In the genomic region with DNA sequence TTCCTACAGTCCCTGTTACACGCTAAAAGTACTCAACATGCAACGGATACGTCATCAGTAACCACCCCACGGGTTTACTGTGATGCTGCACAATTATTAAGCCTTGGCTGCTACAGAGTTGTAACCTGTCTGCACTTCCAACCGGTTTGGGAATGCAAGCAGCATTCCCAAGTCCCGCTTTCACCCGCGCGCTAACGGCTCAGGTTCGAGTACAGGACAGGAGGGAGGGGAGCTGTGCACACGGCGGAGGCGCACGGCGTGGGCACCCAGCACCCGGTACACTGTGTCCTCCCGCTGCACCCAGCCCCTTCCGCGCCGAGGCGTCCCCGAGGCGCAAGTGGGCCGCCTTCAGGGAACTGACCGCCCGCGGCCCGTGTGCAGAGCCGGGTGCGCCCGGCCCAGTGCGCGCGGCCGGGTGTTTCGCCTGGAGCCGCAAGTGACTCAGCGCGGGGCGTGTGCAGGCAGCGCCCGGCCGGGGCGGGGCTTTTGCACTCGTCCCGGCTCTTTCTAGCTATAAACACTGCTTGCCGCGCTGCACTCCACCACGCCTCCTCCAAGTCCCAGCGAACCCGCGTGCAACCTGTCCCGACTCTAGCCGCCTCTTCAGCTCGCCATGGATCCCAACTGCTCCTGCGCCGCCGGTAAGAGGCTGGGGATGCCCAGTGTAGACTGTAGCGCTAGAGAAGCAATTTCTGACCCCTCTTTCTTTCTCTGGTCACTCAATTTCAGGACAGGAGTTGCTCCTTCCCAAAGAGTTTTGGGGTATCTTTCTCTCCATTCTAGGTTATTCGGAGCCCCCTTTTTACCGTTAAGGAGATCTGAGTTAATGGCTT, we compare ENCODE assay signal across 1 cellular context.
TF ChIP-seq lines count a peak whose summit lies in the region.

A gene (plus strand): TSS at position 542 of the 833 bp plus-strand sequence. CDS start 72 bp downstream, at position 614.

TF ChIP-seq in HepG2, 621 proteins besides CTCF, POLR2A, EP300 and RAD21 (continued from another document and continues in another):
- TF ChIP-seq, protein P1, sequence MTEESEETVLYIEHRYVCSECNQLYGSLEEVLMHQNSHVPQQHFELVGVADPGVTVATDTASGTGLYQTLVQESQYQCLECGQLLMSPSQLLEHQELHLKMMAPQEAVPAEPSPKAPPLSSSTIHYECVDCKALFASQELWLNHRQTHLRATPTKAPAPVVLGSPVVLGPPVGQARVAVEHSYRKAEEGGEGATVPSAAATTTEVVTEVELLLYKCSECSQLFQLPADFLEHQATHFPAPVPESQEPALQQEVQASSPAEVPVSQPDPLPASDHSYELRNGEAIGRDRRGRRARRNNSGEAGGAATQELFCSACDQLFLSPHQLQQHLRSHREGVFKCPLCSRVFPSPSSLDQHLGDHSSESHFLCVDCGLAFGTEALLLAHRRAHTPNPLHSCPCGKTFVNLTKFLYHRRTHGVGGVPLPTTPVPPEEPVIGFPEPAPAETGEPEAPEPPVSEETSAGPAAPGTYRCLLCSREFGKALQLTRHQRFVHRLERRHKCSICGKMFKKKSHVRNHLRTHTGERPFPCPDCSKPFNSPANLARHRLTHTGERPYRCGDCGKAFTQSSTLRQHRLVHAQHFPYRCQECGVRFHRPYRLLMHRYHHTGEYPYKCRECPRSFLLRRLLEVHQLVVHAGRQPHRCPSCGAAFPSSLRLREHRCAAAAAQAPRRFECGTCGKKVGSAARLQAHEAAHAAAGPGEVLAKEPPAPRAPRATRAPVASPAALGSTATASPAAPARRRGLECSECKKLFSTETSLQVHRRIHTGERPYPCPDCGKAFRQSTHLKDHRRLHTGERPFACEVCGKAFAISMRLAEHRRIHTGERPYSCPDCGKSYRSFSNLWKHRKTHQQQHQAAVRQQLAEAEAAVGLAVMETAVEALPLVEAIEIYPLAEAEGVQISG (CRISPR knock-in tag; IDR thresholded peaks at IDR 0.05) = peak; percentile 84
- TF ChIP-seq ZNF33A (CRISPR knock-in tag; IDR thresholded peaks at IDR 0.05; ENCODE audit: borderline replicate concordance) = no peak
- peak in 1 of 2 experiments; percentile 91; a peak in 2 of 4 replicates for TF ChIP-seq KLF16 (CRISPR knock-in tag; IDR thresholded peaks at IDR 0.05)
- TF ChIP-seq, protein P2, sequence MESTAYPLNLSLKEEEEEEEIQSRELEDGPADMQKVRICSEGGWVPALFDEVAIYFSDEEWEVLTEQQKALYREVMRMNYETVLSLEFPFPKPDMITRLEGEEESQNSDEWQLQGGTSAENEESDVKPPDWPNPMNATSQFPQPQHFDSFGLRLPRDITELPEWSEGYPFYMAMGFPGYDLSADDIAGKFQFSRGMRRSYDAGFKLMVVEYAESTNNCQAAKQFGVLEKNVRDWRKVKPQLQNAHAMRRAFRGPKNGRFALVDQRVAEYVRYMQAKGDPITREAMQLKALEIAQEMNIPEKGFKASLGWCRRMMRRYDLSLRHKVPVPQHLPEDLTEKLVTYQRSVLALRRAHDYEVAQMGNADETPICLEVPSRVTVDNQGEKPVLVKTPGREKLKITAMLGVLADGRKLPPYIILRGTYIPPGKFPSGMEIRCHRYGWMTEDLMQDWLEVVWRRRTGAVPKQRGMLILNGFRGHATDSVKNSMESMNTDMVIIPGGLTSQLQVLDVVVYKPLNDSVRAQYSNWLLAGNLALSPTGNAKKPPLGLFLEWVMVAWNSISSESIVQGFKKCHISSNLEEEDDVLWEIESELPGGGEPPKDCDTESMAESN (CRISPR knock-in tag; conservative IDR thresholded peaks at IDR 0.05) = no peak
- TF ChIP-seq ZSCAN20 (CRISPR knock-in tag; IDR thresholded peaks at IDR 0.05; ENCODE audit: borderline replicate concordance) = peak; percentile 91; the same call in 1 of the 2 replicates
- TF ChIP-seq, protein P3, sequence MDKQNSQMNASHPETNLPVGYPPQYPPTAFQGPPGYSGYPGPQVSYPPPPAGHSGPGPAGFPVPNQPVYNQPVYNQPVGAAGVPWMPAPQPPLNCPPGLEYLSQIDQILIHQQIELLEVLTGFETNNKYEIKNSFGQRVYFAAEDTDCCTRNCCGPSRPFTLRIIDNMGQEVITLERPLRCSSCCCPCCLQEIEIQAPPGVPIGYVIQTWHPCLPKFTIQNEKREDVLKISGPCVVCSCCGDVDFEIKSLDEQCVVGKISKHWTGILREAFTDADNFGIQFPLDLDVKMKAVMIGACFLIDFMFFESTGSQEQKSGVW (CRISPR knock-in tag; IDR thresholded peaks at IDR 0.05; ENCODE audit: borderline replicate concordance) = peak; percentile 4; the same call in 1 of the 2 replicates
- no peak for TF ChIP-seq ZNF432 (CRISPR knock-in tag; IDR thresholded peaks at IDR 0.05; ENCODE audit: borderline replicate concordance)
- no peak for TF ChIP-seq ZNF652 (CRISPR knock-in tag; IDR thresholded peaks at IDR 0.05; ENCODE audit: borderline replicate concordance, low read depth)
- 0 out of 2 replicates have a peak, but pooled peaks have one; percentile 59 for TF ChIP-seq ZNF572 (CRISPR knock-in tag; IDR thresholded peaks at IDR 0.05)
- TF ChIP-seq, protein P4, sequence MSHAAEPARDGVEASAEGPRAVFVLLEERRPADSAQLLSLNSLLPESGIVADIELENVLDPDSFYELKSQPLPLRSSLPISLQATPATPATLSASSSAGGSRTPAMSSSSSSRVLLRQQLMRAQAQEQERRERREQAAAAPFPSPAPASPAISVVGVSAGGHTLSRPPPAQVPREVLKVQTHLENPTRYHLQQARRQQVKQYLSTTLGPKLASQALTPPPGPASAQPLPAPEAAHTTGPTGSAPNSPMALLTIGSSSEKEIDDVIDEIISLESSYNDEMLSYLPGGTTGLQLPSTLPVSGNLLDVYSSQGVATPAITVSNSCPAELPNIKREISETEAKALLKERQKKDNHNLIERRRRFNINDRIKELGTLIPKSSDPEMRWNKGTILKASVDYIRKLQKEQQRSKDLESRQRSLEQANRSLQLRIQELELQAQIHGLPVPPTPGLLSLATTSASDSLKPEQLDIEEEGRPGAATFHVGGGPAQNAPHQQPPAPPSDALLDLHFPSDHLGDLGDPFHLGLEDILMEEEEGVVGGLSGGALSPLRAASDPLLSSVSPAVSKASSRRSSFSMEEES (CRISPR knock-in tag; IDR thresholded peaks at IDR 0.05) = no peak
- TF ChIP-seq SAP130 (CRISPR knock-in tag; IDR thresholded peaks at IDR 0.05; ENCODE audit: low read depth) = peak; percentile 91
- no peak for TF ChIP-seq ZNF367 (CRISPR knock-in tag; IDR thresholded peaks at IDR 0.05; ENCODE audit: borderline replicate concordance)
- TF ChIP-seq HES4 (CRISPR knock-in tag; IDR thresholded peaks at IDR 0.05; ENCODE audit: borderline replicate concordance) = peak; percentile 81; the same call in 1 of the 2 replicates
- TF ChIP-seq FOXK1 (CRISPR knock-in tag; IDR thresholded peaks at IDR 0.05; ENCODE audit: borderline replicate concordance, low read depth) = peak; percentile 39; the same call in 1 of the 2 replicates
- no peak for TF ChIP-seq ZNF354B (CRISPR knock-in tag; IDR thresholded peaks at IDR 0.05)
- TF ChIP-seq CCAR2 (optimal IDR thresholded peaks at IDR 0.05; ENCODE audit: low read depth, low read length) = no peak
- TF ChIP-seq, protein P5, sequence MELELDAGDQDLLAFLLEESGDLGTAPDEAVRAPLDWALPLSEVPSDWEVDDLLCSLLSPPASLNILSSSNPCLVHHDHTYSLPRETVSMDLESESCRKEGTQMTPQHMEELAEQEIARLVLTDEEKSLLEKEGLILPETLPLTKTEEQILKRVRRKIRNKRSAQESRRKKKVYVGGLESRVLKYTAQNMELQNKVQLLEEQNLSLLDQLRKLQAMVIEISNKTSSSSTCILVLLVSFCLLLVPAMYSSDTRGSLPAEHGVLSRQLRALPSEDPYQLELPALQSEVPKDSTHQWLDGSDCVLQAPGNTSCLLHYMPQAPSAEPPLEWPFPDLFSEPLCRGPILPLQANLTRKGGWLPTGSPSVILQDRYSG (CRISPR knock-in tag; IDR thresholded peaks at IDR 0.05) = peak; percentile 82
- TF ChIP-seq, protein P6, sequence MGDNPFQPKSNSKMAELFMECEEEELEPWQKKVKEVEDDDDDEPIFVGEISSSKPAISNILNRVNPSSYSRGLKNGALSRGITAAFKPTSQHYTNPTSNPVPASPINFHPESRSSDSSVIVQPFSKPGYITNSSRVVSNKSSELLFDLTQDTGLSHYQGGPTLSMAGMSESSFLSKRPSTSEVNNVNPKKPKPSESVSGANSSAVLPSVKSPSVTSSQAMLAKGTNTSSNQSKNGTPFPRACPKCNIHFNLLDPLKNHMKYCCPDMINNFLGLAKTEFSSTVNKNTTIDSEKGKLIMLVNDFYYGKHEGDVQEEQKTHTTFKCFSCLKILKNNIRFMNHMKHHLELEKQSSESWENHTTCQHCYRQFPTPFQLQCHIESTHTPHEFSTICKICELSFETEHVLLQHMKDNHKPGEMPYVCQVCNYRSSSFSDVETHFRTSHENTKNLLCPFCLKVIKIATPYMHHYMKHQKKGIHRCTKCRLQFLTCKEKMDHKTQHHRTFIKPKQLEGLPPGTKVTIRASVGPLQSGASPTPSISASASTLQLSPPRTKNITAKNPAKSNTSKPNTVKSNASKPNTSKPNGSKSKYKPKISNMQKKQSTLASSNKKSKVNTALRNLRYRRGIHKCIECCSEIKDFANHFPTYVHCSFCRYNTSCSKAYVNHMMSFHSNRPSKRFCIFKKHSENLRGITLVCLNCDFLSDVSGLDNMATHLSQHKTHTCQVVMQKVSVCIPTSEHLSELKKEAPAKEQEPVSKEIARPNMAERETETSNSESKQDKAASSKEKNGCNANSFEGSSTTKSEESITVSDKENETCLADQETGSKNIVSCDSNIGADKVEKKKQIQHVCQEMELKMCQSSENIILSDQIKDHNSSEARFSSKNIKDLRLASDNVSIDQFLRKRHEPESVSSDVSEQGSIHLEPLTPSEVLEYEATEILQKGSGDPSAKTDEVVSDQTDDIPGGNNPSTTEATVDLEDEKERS (CRISPR knock-in tag; IDR thresholded peaks at IDR 0.05) = 0 out of 2 replicates have a peak, but pooled peaks have one; percentile 16
- TF ChIP-seq, protein P7, sequence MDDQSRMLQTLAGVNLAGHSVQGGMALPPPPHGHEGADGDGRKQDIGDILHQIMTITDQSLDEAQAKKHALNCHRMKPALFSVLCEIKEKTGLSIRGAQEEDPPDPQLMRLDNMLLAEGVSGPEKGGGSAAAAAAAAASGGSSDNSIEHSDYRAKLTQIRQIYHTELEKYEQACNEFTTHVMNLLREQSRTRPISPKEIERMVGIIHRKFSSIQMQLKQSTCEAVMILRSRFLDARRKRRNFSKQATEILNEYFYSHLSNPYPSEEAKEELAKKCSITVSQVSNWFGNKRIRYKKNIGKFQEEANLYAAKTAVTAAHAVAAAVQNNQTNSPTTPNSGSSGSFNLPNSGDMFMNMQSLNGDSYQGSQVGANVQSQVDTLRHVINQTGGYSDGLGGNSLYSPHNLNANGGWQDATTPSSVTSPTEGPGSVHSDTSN (CRISPR knock-in tag; IDR thresholded peaks at IDR 0.05; ENCODE audit: borderline replicate concordance) = no peak
- peak; percentile 70; the same call in 1 of the 2 replicates for TF ChIP-seq NCOA1 (CRISPR knock-in tag; IDR thresholded peaks at IDR 0.05)
- no peak for TF ChIP-seq LCORL (IDR thresholded peaks at IDR 0.05)
- peak; percentile 75; the same call in 1 of the 2 replicates for TF ChIP-seq LCORL (CRISPR knock-in tag; IDR thresholded peaks at IDR 0.05)
- TF ChIP-seq ZFX (CRISPR knock-in tag; IDR thresholded peaks at IDR 0.05; ENCODE audit: low read depth) = peak; percentile 80; the same call in 1 of the 2 replicates
- TF ChIP-seq ZNF446 (CRISPR knock-in tag; IDR thresholded peaks at IDR 0.05) = peak; percentile 87; the same call in 1 of the 2 replicates
- no peak for TF ChIP-seq EHMT2 (IDR thresholded peaks at IDR 0.05; ENCODE audit: borderline replicate concordance, low read depth, low read length)
- TF ChIP-seq, protein P8, sequence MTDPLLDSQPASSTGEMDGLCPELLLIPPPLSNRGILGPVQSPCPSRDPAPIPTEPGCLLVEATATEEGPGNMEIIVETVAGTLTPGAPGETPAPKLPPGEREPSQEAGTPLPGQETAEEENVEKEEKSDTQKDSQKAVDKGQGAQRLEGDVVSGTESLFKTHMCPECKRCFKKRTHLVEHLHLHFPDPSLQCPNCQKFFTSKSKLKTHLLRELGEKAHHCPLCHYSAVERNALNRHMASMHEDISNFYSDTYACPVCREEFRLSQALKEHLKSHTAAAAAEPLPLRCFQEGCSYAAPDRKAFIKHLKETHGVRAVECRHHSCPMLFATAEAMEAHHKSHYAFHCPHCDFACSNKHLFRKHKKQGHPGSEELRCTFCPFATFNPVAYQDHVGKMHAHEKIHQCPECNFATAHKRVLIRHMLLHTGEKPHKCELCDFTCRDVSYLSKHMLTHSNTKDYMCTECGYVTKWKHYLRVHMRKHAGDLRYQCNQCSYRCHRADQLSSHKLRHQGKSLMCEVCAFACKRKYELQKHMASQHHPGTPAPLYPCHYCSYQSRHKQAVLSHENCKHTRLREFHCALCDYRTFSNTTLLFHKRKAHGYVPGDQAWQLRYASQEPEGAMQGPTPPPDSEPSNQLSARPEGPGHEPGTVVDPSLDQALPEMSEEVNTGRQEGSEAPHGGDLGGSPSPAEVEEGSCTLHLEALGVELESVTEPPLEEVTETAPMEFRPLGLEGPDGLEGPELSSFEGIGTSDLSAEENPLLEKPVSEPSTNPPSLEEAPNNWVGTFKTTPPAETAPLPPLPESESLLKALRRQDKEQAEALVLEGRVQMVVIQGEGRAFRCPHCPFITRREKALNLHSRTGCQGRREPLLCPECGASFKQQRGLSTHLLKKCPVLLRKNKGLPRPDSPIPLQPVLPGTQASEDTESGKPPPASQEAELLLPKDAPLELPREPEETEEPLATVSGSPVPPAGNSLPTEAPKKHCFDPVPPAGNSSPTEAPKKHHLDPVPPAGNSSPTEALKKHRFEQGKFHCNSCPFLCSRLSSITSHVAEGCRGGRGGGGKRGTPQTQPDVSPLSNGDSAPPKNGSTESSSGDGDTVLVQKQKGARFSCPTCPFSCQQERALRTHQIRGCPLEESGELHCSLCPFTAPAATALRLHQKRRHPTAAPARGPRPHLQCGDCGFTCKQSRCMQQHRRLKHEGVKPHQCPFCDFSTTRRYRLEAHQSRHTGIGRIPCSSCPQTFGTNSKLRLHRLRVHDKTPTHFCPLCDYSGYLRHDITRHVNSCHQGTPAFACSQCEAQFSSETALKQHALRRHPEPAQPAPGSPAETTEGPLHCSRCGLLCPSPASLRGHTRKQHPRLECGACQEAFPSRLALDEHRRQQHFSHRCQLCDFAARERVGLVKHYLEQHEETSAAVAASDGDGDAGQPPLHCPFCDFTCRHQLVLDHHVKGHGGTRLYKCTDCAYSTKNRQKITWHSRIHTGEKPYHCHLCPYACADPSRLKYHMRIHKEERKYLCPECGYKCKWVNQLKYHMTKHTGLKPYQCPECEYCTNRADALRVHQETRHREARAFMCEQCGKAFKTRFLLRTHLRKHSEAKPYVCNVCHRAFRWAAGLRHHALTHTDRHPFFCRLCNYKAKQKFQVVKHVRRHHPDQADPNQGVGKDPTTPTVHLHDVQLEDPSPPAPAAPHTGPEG (CRISPR knock-in tag; IDR thresholded peaks at IDR 0.05) = peak; percentile 95
- 0 out of 2 replicates have a peak, but pooled peaks have one; percentile 0 for TF ChIP-seq ZNF256 (CRISPR knock-in tag; conservative IDR thresholded peaks at IDR 0.05)
- TF ChIP-seq, protein P9, sequence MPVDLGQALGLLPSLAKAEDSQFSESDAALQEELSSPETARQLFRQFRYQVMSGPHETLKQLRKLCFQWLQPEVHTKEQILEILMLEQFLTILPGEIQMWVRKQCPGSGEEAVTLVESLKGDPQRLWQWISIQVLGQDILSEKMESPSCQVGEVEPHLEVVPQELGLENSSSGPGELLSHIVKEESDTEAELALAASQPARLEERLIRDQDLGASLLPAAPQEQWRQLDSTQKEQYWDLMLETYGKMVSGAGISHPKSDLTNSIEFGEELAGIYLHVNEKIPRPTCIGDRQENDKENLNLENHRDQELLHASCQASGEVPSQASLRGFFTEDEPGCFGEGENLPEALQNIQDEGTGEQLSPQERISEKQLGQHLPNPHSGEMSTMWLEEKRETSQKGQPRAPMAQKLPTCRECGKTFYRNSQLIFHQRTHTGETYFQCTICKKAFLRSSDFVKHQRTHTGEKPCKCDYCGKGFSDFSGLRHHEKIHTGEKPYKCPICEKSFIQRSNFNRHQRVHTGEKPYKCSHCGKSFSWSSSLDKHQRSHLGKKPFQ (CRISPR knock-in tag; IDR thresholded peaks at IDR 0.05; ENCODE audit: insufficient replicate concordance) = peak; percentile 94
- TF ChIP-seq SATB2 (CRISPR knock-in tag; IDR thresholded peaks at IDR 0.05) = no peak; the same call in none of the 2 replicates
